In the genomic region with DNA sequence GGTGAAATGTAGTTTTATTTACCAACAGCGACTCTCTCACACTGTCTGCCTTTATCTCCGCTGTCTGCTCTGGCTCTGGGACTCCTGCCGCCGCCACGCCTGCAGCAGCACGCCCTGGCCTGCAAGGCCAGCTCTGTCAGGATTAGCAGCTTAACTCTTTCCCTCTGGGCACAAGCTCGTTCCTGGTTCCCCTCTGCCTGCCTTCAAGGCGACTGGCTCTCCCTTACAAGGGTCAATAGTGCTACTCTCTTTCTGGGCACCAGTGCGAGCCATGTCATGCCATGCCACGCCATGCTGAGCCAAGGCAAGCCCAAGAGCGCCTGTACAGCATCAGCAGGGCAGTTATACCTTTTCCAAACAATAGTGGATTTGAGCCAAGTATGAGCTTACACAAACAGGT, we compare ENCODE assay signal across 27 cellular contexts. TPM values are rescaled to one million over a fixed set of nuclear protein-coding genes. Genes with fewer than 3 reads are reported as not detected.
DNase-seq lines count a peak whose midpoint lies in the region; ATAC-seq lines count a peak whose summit lies in the region.
"Had no signal": no experiment of that assay in that cellular context is flagged by ENCODE, and none has a peak within 500 bp of the region (broad histone marks: within the 10 kb centered on the region; RNA-seq: fewer than 3 reads in every experiment).

No MANE protein-coding gene starts in this region.

- ATAC-seq in Right ventricle myocardium inferior (no peak), Right ventricle myocardium superior (ENCODE audit: poor library complexity) (no peak), T-cell (replicated peaks in 1 of 4) (no peak)
- ATAC-seq in naive thymus-derived CD4-positive, alpha-beta T cell: no peak
- ATAC-seq: PC-3 had no signal

- CTCF ChIA-PET in naive thymus-derived CD4-positive, alpha-beta T cell (lab: Charles Lee): interaction anchor here (0.5 to 2.7 kb wide), 3 partner anchors 123 to 1690 kb away, joined by 4 to 9 read pairs (median 6); no protein-coding TSS in a partner anchor
- CTCF ChIA-PET in T-cell (lab: Charles Lee): interaction anchor here in 1 of 2 donors (0.8 kb wide), 1 partner anchor 62 kb away, joined by 6 read pairs; no protein-coding TSS in a partner anchor

- no peaks in the 10 kb centered on the region for H3K9me3 ChIP-seq in naive thymus-derived CD4-positive, alpha-beta T cell (ENCODE audit: control insufficient read depth in 2 of 3, low read length in 3 of 3)
- H3K9me3 ChIP-seq: SJCRH30 had no signal

- peaks cover 0 to 3% (median 0%) of the 10 kb centered on the region in 5 donors for H3K36me3 Mint-ChIP-seq in naive thymus-derived CD4-positive, alpha-beta T cell
- H3K36me3 Mint-ChIP-seq in T-cell: no peaks in the 10 kb centered on the region
- H3K36me3 Mint-ChIP-seq: IgD-negative memory B cell had no signal

- H3K36me3 ChIP-seq in naive thymus-derived CD4-positive, alpha-beta T cell (ENCODE audit: control insufficient read depth in 2 of 3, insufficient read depth in 3 of 3, low read length in 3 of 3): no peaks in the 10 kb centered on the region
- H3K36me3 ChIP-seq: BLaER1 treated with 17β-estradiol and CSF1 and Interleukin-3, amounts not matched to agents 10 nM and 100 nM; brain microvascular endothelial cell; SJCRH30 had no signal

- peak overlapping the region in 5 of 9 donors; percentile 3 to 68 (median 48) for H3K27ac Mint-ChIP-seq in naive thymus-derived CD4-positive, alpha-beta T cell
- H3K27ac Mint-ChIP-seq in T-cell: no peak overlapping the region
- H3K27ac Mint-ChIP-seq: activated T-helper 2 cell treated with anti-CD3 and anti-CD28 coated beads, Interferon-gamma antibody, Interleukin-2, Interleukin-4, amounts not matched to agents 10 μg/mL and 5 μg/mL and 100 μg/mL, durations not matched to agents 14 hours and 24 hours and 36 hours; IgD-negative memory B cell had no signal

- peaks cover 2 to 34% (median 22%) of the 10 kb centered on the region in 7 donors for H3K4me1 Mint-ChIP-seq in naive thymus-derived CD4-positive, alpha-beta T cell
- H3K4me1 Mint-ChIP-seq in T-cell: peaks cover 19 to 22% (median 20%) of the 10 kb centered on the region in 3 donors

- DNase-seq in Right ventricle myocardium inferior (ENCODE audit: missing footprints): peak; percentile 47
- no peak for DNase-seq in Right ventricle myocardium superior
- DNase-seq in epithelial cell of prostate (ENCODE audit: low read depth, low spot score): peak; percentile 73
- no peak for DNase-seq in naive thymus-derived CD4-positive, alpha-beta T cell
- no peak for DNase-seq in T-cell
- DNase-seq in HCEC 1CT: no peak
- DNase-seq in putamen (ENCODE audit: low spot score): no peak
- no peak for DNase-seq in NCI-H446 treated with DMSO at 0.1 percent for 48 hours (lab: John Stamatoyannopoulos, UW)
- DNase-seq: activated CD4-positive, alpha-beta T cell treated with anti-CD3 and anti-CD28 coated beads for 48 hours; brain microvascular endothelial cell; MM.1S; NCI-H1694 treated with DMSO at 0.1 percent for 48 hours; NCI-H774; PC-3 had no signal

- H3K9me3 Mint-ChIP-seq in naive thymus-derived CD4-positive, alpha-beta T cell: peaks cover 0 to 2% (median 0%) of the 10 kb centered on the region in 11 donors
- H3K9me3 Mint-ChIP-seq in T-cell: no peaks in the 10 kb centered on the region
- H3K9me3 Mint-ChIP-seq: activated T-helper 2 cell treated with anti-CD3 and anti-CD28 coated beads, Interferon-gamma antibody, Interleukin-2, Interleukin-4, amounts not matched to agents 10 μg/mL and 5 μg/mL and 100 μg/mL, durations not matched to agents 14 hours and 24 hours and 36 hours; IgD-negative memory B cell had no signal

- no peaks in the 10 kb centered on the region for H3K27me3 ChIP-seq in naive thymus-derived CD4-positive, alpha-beta T cell (ENCODE audit: control insufficient read depth in 2 of 2, insufficient read depth in 2 of 2, low read length in 2 of 2)
- H3K27me3 ChIP-seq: brain microvascular endothelial cell had no signal

- peak overlapping the region; percentile 68 for H3K27ac ChIP-seq in epithelial cell of prostate
- no peak overlapping the region for H3K27ac ChIP-seq in naive thymus-derived CD4-positive, alpha-beta T cell (ENCODE audit: low read depth, low read length)
- H3K27ac ChIP-seq: BLaER1 treated with 17β-estradiol and CSF1 and Interleukin-3, amounts not matched to agents 10 nM and 100 nM; brain microvascular endothelial cell; SJCRH30 had no signal

- peak overlapping the region in 1 of 10 donors; percentile 26 for H3K4me3 Mint-ChIP-seq in naive thymus-derived CD4-positive, alpha-beta T cell
- H3K4me3 Mint-ChIP-seq in T-cell: no peak overlapping the region

- no peak overlapping the region for H3K4me3 ChIP-seq in naive thymus-derived CD4-positive, alpha-beta T cell (ENCODE audit: low read length)
- H3K4me3 ChIP-seq: BLaER1 treated with 17β-estradiol and CSF1 and Interleukin-3, amounts not matched to agents 10 nM and 100 nM; SJCRH30 had no signal

- H3K4me1 ChIP-seq in naive thymus-derived CD4-positive, alpha-beta T cell (ENCODE audit: control insufficient read depth in 2 of 2, insufficient read depth in 2 of 2, low read length in 2 of 2): peaks cover 7 to 9% of the 10 kb centered on the region in 2 donors

- intact Hi-C loops in Right ventricle myocardium inferior (cut with DNase I): no loop called here
- intact Hi-C loops in Right ventricle myocardium superior (cut with DNase I): no loop called here
- intact Hi-C loops in naive thymus-derived CD4-positive, alpha-beta T cell (cut with micrococcal nuclease): no loop called here

- no peaks in the 10 kb centered on the region for H3K27me3 Mint-ChIP-seq in naive thymus-derived CD4-positive, alpha-beta T cell
- no peaks in the 10 kb centered on the region for H3K27me3 Mint-ChIP-seq in T-cell

- POLR2A ChIA-PET in naive thymus-derived CD4-positive, alpha-beta T cell (lab: Charles Lee): interaction anchor here (0.6 to 3.5 kb wide), 7 partner anchors 11 to 169 kb away, joined by 3 to 28 read pairs (median 4); a partner anchor contains a TSS
- POLR2A ChIA-PET in T-cell (lab: Charles Lee): interaction anchor here in 1 of 2 donors (1.3 kb wide), 1 partner anchor 11 kb away, joined by 4 read pairs; no protein-coding TSS in a partner anchor

RNA-seq across cellular contexts. Expression of a gene that starts 3.6 kb away (rescaled TPM):
- total RNA-seq in Right ventricle myocardium inferior (6.8 TPM), Right ventricle myocardium superior (3.7 TPM), T-cell (100 to 1,000 TPM in 1 of 5 donors, 10 to 100 TPM in 4; 60.0 to 101 (median 74.7) TPM)
- total RNA-seq in naive thymus-derived CD4-positive, alpha-beta T cell: 10 to 100 TPM; 50.1 to 86.8 (median 73.8) TPM
- 10 to 100 TPM; 22.1 to 61.2 TPM for polyA plus RNA-seq in naive thymus-derived CD4-positive, alpha-beta T cell
- total RNA-seq: G401, PC-3, SJCRH30 had no signal

RNA-seq across cellular contexts. Expression of a gene that starts 8.5 kb away (rescaled TPM):
- total RNA-seq in Right ventricle myocardium inferior (not detected), Right ventricle myocardium superior (not detected), T-cell (not detected)
- not detected for total RNA-seq in naive thymus-derived CD4-positive, alpha-beta T cell
- polyA plus RNA-seq in naive thymus-derived CD4-positive, alpha-beta T cell: not detected
- total RNA-seq: A673; activated T-helper 2 cell treated with anti-CD3 and anti-CD28 coated beads, Interferon-gamma antibody, Interleukin-2, Interleukin-4, amounts not matched to agents 10 μg/mL and 5 μg/mL and 100 μg/mL, durations not matched to agents 14 hours and 24 hours and 36 hours; endothelial cell of umbilical vein; frontal cortex; G401; PC-3; posterior vena cava; SJCRH30; T-helper 1 cell treated with Interleukin-12 subunit alpha and Interleukin-12 subunit beta and Interleukin-4 antibody, amounts not matched to agents 30 ng/mL and 1 ng/mL, for 36 hours; urinary bladder had no signal
- polyA plus RNA-seq: adipose tissue, endothelial cell of umbilical vein, IgD-negative memory B cell, neural cell, urinary bladder had no signal

RNA-seq across cellular contexts. Expression of a gene that starts 45.5 kb away (rescaled TPM):
- total RNA-seq in Right ventricle myocardium inferior: 0.24 TPM
- total RNA-seq in Right ventricle myocardium superior: 0.30 TPM
- 10 to 100 TPM in 1 of 5 experiments, 1 to 10 TPM in 2, under 1 TPM in 2; 0.35 to 34.8 (median 1.0) TPM for total RNA-seq in naive thymus-derived CD4-positive, alpha-beta T cell
- 1 to 10 TPM; 1.3 to 1.6 TPM for polyA plus RNA-seq in naive thymus-derived CD4-positive, alpha-beta T cell
- 10 to 100 TPM in 1 of 5 donors, 1 to 10 TPM in 1, under 1 TPM in 3; 0.35 to 24.8 (median 0.95) TPM for total RNA-seq in T-cell
- total RNA-seq: A673; activated T-helper 2 cell treated with anti-CD3 and anti-CD28 coated beads, Interferon-gamma antibody, Interleukin-2, Interleukin-4, amounts not matched to agents 10 μg/mL and 5 μg/mL and 100 μg/mL, durations not matched to agents 14 hours and 24 hours and 36 hours; endothelial cell of umbilical vein; frontal cortex; G401; PC-3; SJCRH30 had no signal
- polyA plus RNA-seq: endothelial cell of umbilical vein, neural cell had no signal

RNA-seq across cellular contexts. Expression of a gene that starts 59.4 kb away (rescaled TPM):
- total RNA-seq in Right ventricle myocardium inferior: not detected
- not detected for total RNA-seq in Right ventricle myocardium superior
- not detected for total RNA-seq in naive thymus-derived CD4-positive, alpha-beta T cell
- polyA plus RNA-seq in naive thymus-derived CD4-positive, alpha-beta T cell: under 1 TPM in 1 of 2 donors, not detected in 1; 0.22 TPM
- total RNA-seq in T-cell: not detected
- total RNA-seq: A673; activated T-helper 2 cell treated with anti-CD3 and anti-CD28 coated beads, Interferon-gamma antibody, Interleukin-2, Interleukin-4, amounts not matched to agents 10 μg/mL and 5 μg/mL and 100 μg/mL, durations not matched to agents 14 hours and 24 hours and 36 hours; endothelial cell of umbilical vein; frontal cortex; G401; PC-3; posterior vena cava; SJCRH30; T-helper 1 cell treated with Interleukin-12 subunit alpha and Interleukin-12 subunit beta and Interleukin-4 antibody, amounts not matched to agents 30 ng/mL and 1 ng/mL, for 36 hours; urinary bladder had no signal
- polyA plus RNA-seq: adipose tissue, endothelial cell of umbilical vein, IgD-negative memory B cell, neural cell, urinary bladder had no signal

Comparison
In these comparisons a context has a peak if more than half of its experiments do, and no peak if none do; other contexts are left out.
1. DNase-seq: peak in Right ventricle myocardium inferior (single experiment) and epithelial cell of prostate (single experiment); none in Right ventricle myocardium superior (single experiment), naive thymus-derived CD4-positive, alpha-beta T cell (0 of 9), T-cell (0 of 34), HCEC 1CT (single experiment), putamen (single experiment) and NCI-H446 treated with DMSO at 0.1 percent for 48 hours (single experiment).
2. H3K27ac Mint-ChIP-seq: peak in naive thymus-derived CD4-positive, alpha-beta T cell (5 of 9); none in T-cell (0 of 2).